In genomic region chr17:80247561-80247960, GRCh38 we compare ENCODE assay signal across 29 cellular contexts.
"Had no signal": no experiment of that assay in that cellular context is flagged by ENCODE, and none has a peak within 500 bp of the region (broad histone marks: within the 10 kb centered on the region; RNA-seq: fewer than 3 reads in every experiment).

No MANE protein-coding gene starts in this region.

- H3K4me1 Mint-ChIP-seq: memory B cell, neural crest cell had no signal

- H3K9ac ChIP-seq: parathyroid adenoma had no signal

- H3K4me1 ChIP-seq: esophagus muscularis mucosa, foreskin keratinocyte, gastroesophageal sphincter, stomach, vagina had no signal

- H3K4me2 ChIP-seq: smooth muscle cell had no signal

- H3K9me3 Mint-ChIP-seq: memory B cell; naive B cell; natural killer cell treated with Interleukin-12 subunit alpha and Interleukin-12 subunit beta and Interleukin-15 and Interleukin-18, amount 100 ng/mL, for 72 hours; neural crest cell; stimulated activated effector memory CD8-positive, alpha-beta T cell treated with anti-CD3 and anti-CD28 coated beads, Interleukin-12 subunit alpha, Interleukin-12 subunit beta, amount 100 ng/mL, for 72 hours had no signal

- ATAC-seq: foreskin keratinocyte; gastroesophageal sphincter; heart left ventricle; left colon; natural killer cell treated with Interleukin-12 subunit alpha and Interleukin-12 subunit beta and Interleukin-15 and Interleukin-18, amount 100 ng/mL, for 72 hours; sciatic nerve; stimulated activated effector memory CD8-positive, alpha-beta T cell treated with anti-CD3 and anti-CD28 coated beads, Interleukin-12 subunit alpha, Interleukin-12 subunit beta, amount 100 ng/mL, for 72 hours had no signal

- H3K27ac ChIP-seq: coronary artery, esophagus muscularis mucosa, foreskin keratinocyte, gastroesophageal sphincter, heart left ventricle, left ventricle myocardium inferior, parathyroid adenoma, stomach, thyroid gland, vagina had no signal

- H3K36me3 Mint-ChIP-seq: memory B cell; naive B cell; natural killer cell treated with Interleukin-12 subunit alpha and Interleukin-12 subunit beta and Interleukin-15 and Interleukin-18, amount 100 ng/mL, for 72 hours had no signal

- H3K79me2 ChIP-seq: parathyroid adenoma had no signal

- H3K9me3 ChIP-seq: esophagus muscularis mucosa, gastroesophageal sphincter, heart left ventricle, left ventricle myocardium inferior, stomach, thyroid gland, vagina had no signal

- H3K4me3 Mint-ChIP-seq: memory B cell; naive B cell; natural killer cell treated with Interleukin-12 subunit alpha and Interleukin-12 subunit beta and Interleukin-15 and Interleukin-18, amount 100 ng/mL, for 72 hours; neural crest cell; stimulated activated effector memory CD8-positive, alpha-beta T cell treated with anti-CD3 and anti-CD28 coated beads, Interleukin-12 subunit alpha, Interleukin-12 subunit beta, amount 100 ng/mL, for 72 hours had no signal

- H2AFZ ChIP-seq: parathyroid adenoma had no signal

- H3K27me3 ChIP-seq: esophagus muscularis mucosa, foreskin keratinocyte, gastroesophageal sphincter, heart left ventricle, stomach, thyroid gland, vagina had no signal

- H3K4me3 ChIP-seq: coronary artery, esophagus muscularis mucosa, gastroesophageal sphincter, heart left ventricle, left ventricle myocardium inferior, lung, smooth muscle cell, stomach, thyroid gland, vagina had no signal

- H3K27ac Mint-ChIP-seq: memory B cell; naive B cell; natural killer cell treated with Interleukin-12 subunit alpha and Interleukin-12 subunit beta and Interleukin-15 and Interleukin-18, amount 100 ng/mL, for 72 hours; stimulated activated effector memory CD8-positive, alpha-beta T cell treated with anti-CD3 and anti-CD28 coated beads, Interleukin-12 subunit alpha, Interleukin-12 subunit beta, amount 100 ng/mL, for 72 hours had no signal

- DNase-seq: dermis blood vessel endothelial cell; effector memory CD4-positive, alpha-beta T cell; foreskin keratinocyte; heart left ventricle; hippocampal formation; left colon; left ventricle myocardium inferior; naive B cell; stimulated activated CD4-positive, alpha-beta T cell treated with anti-CD3 and anti-CD28 coated beads, Interleukin-2, amount 100 ng/mL, for 24 hours; stimulated activated CD4-positive, alpha-beta T cell treated with anti-CD3 and anti-CD28 coated beads, Interleukin-4, amount 100 ng/mL, for 24 hours; stimulated activated naive CD4-positive, alpha-beta T cell treated with Interleukin-2 at 50 U/mL for 16 hours; stomach; thyroid gland; trophoblast cell had no signal

- H3K27me3 Mint-ChIP-seq: memory B cell; naive B cell; natural killer cell treated with Interleukin-12 subunit alpha and Interleukin-12 subunit beta and Interleukin-15 and Interleukin-18, amount 100 ng/mL, for 72 hours; progenitor cell of endocrine pancreas had no signal

- FAIRE-seq: endothelial cell of umbilical vein, islet of Langerhans had no signal
